ENCODE assay signal across 8 cellular contexts in genomic region chr12:112535017-112535416, GRCh38.
"Had no signal": no experiment of that assay in that cellular context is flagged by ENCODE, and none has a peak within 500 bp of the region (broad histone marks: within the 10 kb centered on the region; RNA-seq: fewer than 3 reads in every experiment).

No MANE protein-coding gene starts in this region.

- H3K36me3 ChIP-seq: HAP-1 had no signal

- H3K4me3 ChIP-seq: GM23248, HAP-1 had no signal

- H3K27ac ChIP-seq: GM23248, HL-60 had no signal

- H3K9me3 ChIP-seq: HAP-1 had no signal

- DNase-seq: GM23248, GOT3, H7, HFFc6, IMR-90 had no signal

- ATAC-seq: HCT116 had no signal

- H3K4me1 ChIP-seq: HAP-1 had no signal

- H3K27ac Mint-ChIP-seq: HFFc6 had no signal

- H3K9ac ChIP-seq: GM23248 had no signal

- H3K9me3 Mint-ChIP-seq: HFFc6 had no signal

- H3K4me3 Mint-ChIP-seq: HFFc6 had no signal

- H2AFZ ChIP-seq: GM23248 had no signal
